Comparison of ENCODE assay signal across 36 cellular contexts in the genomic region with DNA sequence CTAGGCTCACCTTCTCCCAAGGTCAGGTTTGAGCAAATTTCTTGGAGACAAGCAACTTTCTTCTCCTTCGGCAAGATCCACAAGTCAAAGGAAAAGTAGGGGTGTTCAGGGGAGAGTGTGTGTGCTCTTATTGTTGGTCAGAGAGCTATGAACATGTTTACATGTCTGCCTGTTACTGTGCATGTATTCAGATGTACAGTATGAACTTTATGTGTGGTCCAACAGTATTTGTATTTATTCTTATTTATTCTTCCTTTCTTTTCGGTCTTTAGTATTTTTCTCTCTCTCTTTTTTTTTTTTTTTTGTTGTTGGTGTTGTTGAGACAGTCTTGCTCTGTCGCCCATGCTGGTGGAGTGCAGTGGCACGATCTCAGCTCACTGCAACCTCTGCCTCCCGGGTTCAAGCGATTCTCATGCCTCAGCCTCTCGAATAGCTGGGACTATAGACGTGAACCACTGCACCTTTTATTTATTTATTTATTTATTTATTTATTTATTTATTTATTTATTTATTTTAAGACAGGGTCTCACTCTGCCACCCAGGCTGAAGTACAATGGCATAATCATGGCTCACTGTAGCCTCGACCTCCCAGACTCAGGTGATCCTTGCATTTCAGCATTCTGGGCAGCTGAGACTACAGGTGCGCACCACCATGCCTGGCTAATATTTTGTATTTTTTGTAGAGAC.
"Had no signal": no experiment of that assay in that cellular context is flagged by ENCODE, and none has a peak within 500 bp of the region (broad histone marks: within the 10 kb centered on the region; RNA-seq: fewer than 3 reads in every experiment).

No MANE protein-coding gene starts in this region.

- H3K9me3 ChIP-seq: adrenal gland, body of pancreas, esophagus muscularis mucosa, gastrocnemius medialis had no signal

- H3K27me3 ChIP-seq: adrenal gland, body of pancreas, esophagus muscularis mucosa, foreskin keratinocyte, gastrocnemius medialis, heart left ventricle had no signal

- H3K4me1 ChIP-seq: adrenal gland, body of pancreas, esophagus muscularis mucosa, foreskin keratinocyte, gastrocnemius medialis had no signal

- H3K36me3 ChIP-seq: adrenal gland, esophagus muscularis mucosa, gastrocnemius medialis, heart left ventricle had no signal

- H3K27ac ChIP-seq: adrenal gland, body of pancreas, esophagus muscularis mucosa, foreskin keratinocyte had no signal

- FAIRE-seq: colon had no signal

- DNase-seq: activated CD4-positive, alpha-beta memory T cell treated with anti-CD3 and anti-CD28 coated beads for 36 hours; activated CD4-positive, alpha-beta T cell treated with anti-CD3 and anti-CD28 coated beads for 36 hours; activated CD4-positive, alpha-beta T cell treated with anti-CD3 and anti-CD28 coated beads, Interleukin-2, amount 10 ng/mL, durations not matched to agents 24 days and 14 days; activated CD4-positive, CD25-positive, alpha-beta regulatory T cell; activated CD4-positive, CD25-positive, alpha-beta regulatory T cell treated with anti-CD3 and anti-CD28 coated beads, Interleukin-2, amount 50 U/mL, for 72 hours; activated CD8-positive, alpha-beta memory T cell treated with anti-CD3 and anti-CD28 coated beads, Interleukin-2, amount 10 ng/mL, durations not matched to agents 7 days and 5 days; activated CD8-positive, alpha-beta memory T cell treated with anti-CD3 and anti-CD28 coated beads, Interleukin-2, amount 50 U/mL, for 4 hours; activated CD8-positive, alpha-beta T cell treated with anti-CD3 and anti-CD28 coated beads, Interleukin-2, amount 10 ng/mL, durations not matched to agents 7 days and 5 days; activated effector memory CD4-positive, alpha-beta T cell treated with anti-CD3 and anti-CD28 coated beads, Interleukin-2, amount 50 U/mL, for 16 hours; activated naive CD4-positive, alpha-beta T cell treated with anti-CD3 and anti-CD28 coated beads for 36 hours; activated naive CD8-positive, alpha-beta T cell treated with anti-CD3 and anti-CD28 coated beads for 36 hours; activated naive CD8-positive, alpha-beta T cell treated with anti-CD3 and anti-CD28 coated beads, Interleukin-2, amount 50 U/mL, for 24 hours; activated T-cell treated with anti-CD3 and anti-CD28 coated beads, Interleukin-2, amount 50 U/mL, for 1 hour; activated T-cell treated with anti-CD3 and anti-CD28 coated beads, Interleukin-2, amount 50 U/mL, for 48 hours; adrenal gland; amygdala; aorta; body of pancreas; caudate nucleus; cortex of kidney; dermis blood vessel endothelial cell; effector CD4-positive, alpha-beta T cell; effector memory CD8-positive, alpha-beta T cell; erythroblast; foreskin keratinocyte; gastrocnemius medialis; glutamatergic neuron; heart left ventricle; T-helper 17 cell; T1000 had no signal

- ATAC-seq: activated CD4-positive, alpha-beta T cell treated with anti-CD3 and anti-CD28 coated beads for 36 hours; activated CD8-positive, alpha-beta memory T cell treated with anti-CD3 and anti-CD28 coated beads, Interleukin-2, amount 10 ng/mL, durations not matched to agents 7 days and 5 days; activated CD8-positive, alpha-beta T cell treated with anti-CD3 and anti-CD28 coated beads, Interleukin-2, amount 10 ng/mL, durations not matched to agents 7 days and 5 days; activated naive CD8-positive, alpha-beta T cell treated with anti-CD3 and anti-CD28 coated beads, Interleukin-2, amount 50 U/mL, for 24 hours; body of pancreas; effector memory CD8-positive, alpha-beta T cell; foreskin keratinocyte; gastrocnemius medialis; heart left ventricle; T-helper 17 cell had no signal

- H3K27me3 Mint-ChIP-seq: activated CD4-positive, alpha-beta memory T cell treated with anti-CD3 and anti-CD28 coated beads for 36 hours; activated CD4-positive, alpha-beta T cell treated with anti-CD3 and anti-CD28 coated beads for 36 hours; activated naive CD4-positive, alpha-beta T cell treated with anti-CD3 and anti-CD28 coated beads, Interleukin-2, amount 50 U/mL, for 24 hours; activated naive CD8-positive, alpha-beta T cell treated with anti-CD3 and anti-CD28 coated beads for 36 hours; activated naive CD8-positive, alpha-beta T cell treated with anti-CD3 and anti-CD28 coated beads, Interleukin-2, amount 50 U/mL, for 24 hours; effector memory CD8-positive, alpha-beta T cell; T-helper 17 cell had no signal

- H3K27ac Mint-ChIP-seq: activated CD4-positive, alpha-beta memory T cell treated with anti-CD3 and anti-CD28 coated beads for 36 hours; activated CD4-positive, alpha-beta T cell treated with anti-CD3 and anti-CD28 coated beads for 36 hours; activated CD4-positive, alpha-beta T cell treated with anti-CD3 and anti-CD28 coated beads, Interleukin-2, amount 10 ng/mL, durations not matched to agents 24 days and 14 days; activated CD8-positive, alpha-beta memory T cell treated with anti-CD3 and anti-CD28 coated beads, Interleukin-2, amount 10 ng/mL, durations not matched to agents 7 days and 5 days; activated CD8-positive, alpha-beta T cell treated with anti-CD3 and anti-CD28 coated beads, Interleukin-2, amount 10 ng/mL, durations not matched to agents 7 days and 5 days; activated naive CD4-positive, alpha-beta T cell treated with anti-CD3 and anti-CD28 coated beads for 36 hours; activated naive CD4-positive, alpha-beta T cell treated with anti-CD3 and anti-CD28 coated beads, Interleukin-2, amount 50 U/mL, for 24 hours; activated naive CD8-positive, alpha-beta T cell treated with anti-CD3 and anti-CD28 coated beads for 36 hours; activated naive CD8-positive, alpha-beta T cell treated with anti-CD3 and anti-CD28 coated beads, Interleukin-2, amount 50 U/mL, for 24 hours; activated T-helper 1 cell treated with anti-CD3 and anti-CD28 coated beads, Interleukin-12 subunit alpha, Interleukin-12 subunit beta, Interleukin-2, Interleukin-4 antibody, amounts not matched to agents 30 ng/mL and 10 ng/mL and 1 ng/mL, durations not matched to agents 14 hours and 24 hours and 36 hours; activated T-helper 2 cell treated with anti-CD3 and anti-CD28 coated beads, Interferon-gamma antibody, Interleukin-2, Interleukin-4, amounts not matched to agents 10 μg/mL and 5 μg/mL and 100 μg/mL, durations not matched to agents 14 hours and 24 hours and 36 hours; effector memory CD8-positive, alpha-beta T cell; T-helper 17 cell; T-helper 2 cell treated with Interferon-gamma antibody and Interleukin-4, amounts not matched to agents 5 μg/mL and 100 μg/mL, for 36 hours had no signal

- H3K4me3 Mint-ChIP-seq: activated CD4-positive, alpha-beta memory T cell treated with anti-CD3 and anti-CD28 coated beads for 36 hours; activated CD4-positive, alpha-beta T cell treated with anti-CD3 and anti-CD28 coated beads for 36 hours; activated CD4-positive, alpha-beta T cell treated with anti-CD3 and anti-CD28 coated beads, Interleukin-2, amount 10 ng/mL, durations not matched to agents 24 days and 14 days; activated CD8-positive, alpha-beta memory T cell treated with anti-CD3 and anti-CD28 coated beads, Interleukin-2, amount 10 ng/mL, durations not matched to agents 7 days and 5 days; activated CD8-positive, alpha-beta T cell treated with anti-CD3 and anti-CD28 coated beads, Interleukin-2, amount 10 ng/mL, durations not matched to agents 7 days and 5 days; activated naive CD4-positive, alpha-beta T cell treated with anti-CD3 and anti-CD28 coated beads for 36 hours; activated naive CD4-positive, alpha-beta T cell treated with anti-CD3 and anti-CD28 coated beads, Interleukin-2, amount 50 U/mL, for 24 hours; activated naive CD8-positive, alpha-beta T cell treated with anti-CD3 and anti-CD28 coated beads for 36 hours; activated naive CD8-positive, alpha-beta T cell treated with anti-CD3 and anti-CD28 coated beads, Interleukin-2, amount 50 U/mL, for 24 hours; activated T-helper 1 cell treated with anti-CD3 and anti-CD28 coated beads, Interleukin-12 subunit alpha, Interleukin-12 subunit beta, Interleukin-2, Interleukin-4 antibody, amounts not matched to agents 30 ng/mL and 10 ng/mL and 1 ng/mL, durations not matched to agents 14 hours and 24 hours and 36 hours; effector memory CD8-positive, alpha-beta T cell; T-helper 17 cell; T-helper 2 cell treated with Interferon-gamma antibody and Interleukin-4, amounts not matched to agents 5 μg/mL and 100 μg/mL, for 36 hours had no signal

- H3K4me3 ChIP-seq: adrenal gland, body of pancreas, esophagus muscularis mucosa, gastrocnemius medialis, heart left ventricle had no signal

- H3K9me3 Mint-ChIP-seq: activated CD4-positive, alpha-beta memory T cell treated with anti-CD3 and anti-CD28 coated beads for 36 hours; activated CD4-positive, alpha-beta T cell treated with anti-CD3 and anti-CD28 coated beads, Interleukin-2, amount 10 ng/mL, durations not matched to agents 24 days and 14 days; activated naive CD4-positive, alpha-beta T cell treated with anti-CD3 and anti-CD28 coated beads for 36 hours; activated naive CD4-positive, alpha-beta T cell treated with anti-CD3 and anti-CD28 coated beads, Interleukin-2, amount 50 U/mL, for 24 hours; activated naive CD8-positive, alpha-beta T cell treated with anti-CD3 and anti-CD28 coated beads for 36 hours; activated naive CD8-positive, alpha-beta T cell treated with anti-CD3 and anti-CD28 coated beads, Interleukin-2, amount 50 U/mL, for 24 hours; activated T-helper 1 cell treated with anti-CD3 and anti-CD28 coated beads, Interleukin-12 subunit alpha, Interleukin-12 subunit beta, Interleukin-2, Interleukin-4 antibody, amounts not matched to agents 30 ng/mL and 10 ng/mL and 1 ng/mL, durations not matched to agents 14 hours and 24 hours and 36 hours; activated T-helper 2 cell treated with anti-CD3 and anti-CD28 coated beads, Interferon-gamma antibody, Interleukin-2, Interleukin-4, amounts not matched to agents 10 μg/mL and 5 μg/mL and 100 μg/mL, durations not matched to agents 14 hours and 24 hours and 36 hours; effector memory CD8-positive, alpha-beta T cell; T-helper 2 cell treated with Interferon-gamma antibody and Interleukin-4, amounts not matched to agents 5 μg/mL and 100 μg/mL, for 36 hours had no signal

- H3K36me3 Mint-ChIP-seq: activated CD4-positive, alpha-beta memory T cell treated with anti-CD3 and anti-CD28 coated beads for 36 hours; activated CD8-positive, alpha-beta memory T cell treated with anti-CD3 and anti-CD28 coated beads, Interleukin-2, amount 10 ng/mL, durations not matched to agents 7 days and 5 days; activated naive CD4-positive, alpha-beta T cell treated with anti-CD3 and anti-CD28 coated beads, Interleukin-2, amount 50 U/mL, for 24 hours; activated naive CD8-positive, alpha-beta T cell treated with anti-CD3 and anti-CD28 coated beads for 36 hours had no signal
